9 cellular contexts compared by ENCODE assay signal in the genomic region with DNA sequence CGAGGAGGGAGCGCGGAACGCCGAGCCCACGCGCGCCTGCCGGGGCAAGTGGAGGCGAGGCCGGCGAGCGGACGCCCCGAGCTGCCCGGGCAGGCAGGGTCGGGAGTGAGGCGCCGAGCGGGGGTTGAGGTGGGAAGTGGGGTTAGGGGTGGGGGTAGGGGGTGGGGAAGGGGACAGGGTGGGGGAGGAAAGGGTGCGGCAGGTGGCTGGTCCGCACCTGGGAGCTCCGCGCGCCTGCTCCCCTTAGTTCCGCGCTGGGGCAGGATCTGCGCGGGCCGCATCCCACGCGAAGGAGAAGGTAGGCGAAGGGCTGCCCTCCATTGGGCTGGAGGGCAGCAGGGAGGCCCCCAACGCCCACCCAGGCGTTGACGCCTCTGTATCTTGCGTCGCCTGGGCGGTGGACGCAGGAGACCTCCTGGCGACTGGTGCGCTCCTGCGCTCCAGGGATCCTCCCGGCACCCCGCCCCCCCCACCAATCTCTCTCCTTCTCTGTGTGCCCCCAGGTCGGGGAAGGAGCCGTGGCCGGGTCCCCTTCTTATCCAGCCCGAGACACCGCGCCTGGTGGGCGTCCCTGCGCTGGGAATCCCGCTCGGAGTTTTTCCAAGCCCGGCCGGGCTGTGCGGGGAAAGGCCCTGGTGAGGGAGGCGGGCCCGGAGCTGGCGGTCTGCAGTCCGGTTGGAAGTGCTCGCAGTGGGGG. TPM values are rescaled to one million over a fixed set of nuclear protein-coding genes. Genes with fewer than 3 reads are reported as not detected.
DNase-seq lines count a peak whose midpoint lies in the region; ATAC-seq and TF ChIP-seq lines count a peak whose summit lies in the region.
"Had no signal": no experiment of that assay in that cellular context is flagged by ENCODE, and none has a peak within 500 bp of the region (broad histone marks: within the 10 kb centered on the region; RNA-seq: fewer than 3 reads in every experiment).

No MANE protein-coding gene starts in this region.

- no peak overlapping the region for H3K27ac Mint-ChIP-seq in activated T-helper 17 cell treated with anti-CD3 and anti-CD28 coated beads, Interleukin-2, amount 50 U/mL, for 72 hours

- peaks cover 11% of the 10 kb centered on the region for H3K4me1 Mint-ChIP-seq in activated T-helper 17 cell treated with anti-CD3 and anti-CD28 coated beads, Interleukin-2, amount 50 U/mL, for 72 hours

- H3K4me3 Mint-ChIP-seq in activated T-helper 17 cell treated with anti-CD3 and anti-CD28 coated beads, Interleukin-2, amount 50 U/mL, for 72 hours: peak overlapping the region; percentile 88

- peaks cover 5% of the 10 kb centered on the region for H3K27me3 Mint-ChIP-seq in activated T-helper 17 cell treated with anti-CD3 and anti-CD28 coated beads, Interleukin-2, amount 50 U/mL, for 72 hours

- no peaks in the 10 kb centered on the region for H3K9me3 ChIP-seq in suprapubic skin

- intact Hi-C loops in posterior vena cava (cut with DNase I): no loop called here

- DNase-seq in NCI-H82 (lab: John Stamatoyannopoulos, UW): peak; percentile 27
- no peak for DNase-seq in NCI-H82 treated with DMSO at 0.1 percent for 48 hours (lab: John Stamatoyannopoulos, UW; ENCODE audit: unreplicated experiment)
- peak; percentile 56 for DNase-seq in islet precursor cell
- DNase-seq in suprapubic skin (ENCODE audit: low spot score in 2 of 2): peak in 1 of 2 donors; percentile 63
- DNase-seq in NCI-H1105 treated with DMSO at 0.1 percent for 48 hours (lab: John Stamatoyannopoulos, UW): no peak
- no peak for DNase-seq in posterior vena cava (ENCODE audit: low spot score)
- DNase-seq in amniotic stem cell (lab: John Stamatoyannopoulos, UW): no peak
- DNase-seq: cerebellar nuclear complex had no signal

- H3K36me3 Mint-ChIP-seq in activated T-helper 17 cell treated with anti-CD3 and anti-CD28 coated beads, Interleukin-2, amount 50 U/mL, for 72 hours (ENCODE audit: low read depth): no peaks in the 10 kb centered on the region

- no peak for TF ChIP-seq POLR2A in suprapubic skin (IDR thresholded peaks at IDR 0.05)

- H3K27me3 ChIP-seq in suprapubic skin: peaks cover 55% of the 10 kb centered on the region

- H3K27ac ChIP-seq in suprapubic skin: no peak overlapping the region

- H3K4me1 ChIP-seq in suprapubic skin: peaks cover 54% of the 10 kb centered on the region

- no peak for TF ChIP-seq EP300 in suprapubic skin (IDR thresholded peaks at IDR 0.05)

- ATAC-seq in activated T-helper 17 cell treated with anti-CD3 and anti-CD28 coated beads, Interleukin-2, amount 50 U/mL, for 72 hours (replicated peaks): no peak

- TF ChIP-seq CTCF in suprapubic skin (IDR thresholded peaks at IDR 0.05): no peak

- WGBS in suprapubic skin: 1% methylated on average over 14 of the region's 63 CpGs

- H3K36me3 ChIP-seq in suprapubic skin: no peaks in the 10 kb centered on the region

- H3K4me3 ChIP-seq in suprapubic skin: peak overlapping the region; percentile 58

- H3K9me3 Mint-ChIP-seq in activated T-helper 17 cell treated with anti-CD3 and anti-CD28 coated beads, Interleukin-2, amount 50 U/mL, for 72 hours: no peaks in the 10 kb centered on the region

RNA-seq across cellular contexts. Expression of a gene that starts 51.3 kb away (rescaled TPM):
- 100 to 1,000 TPM; 100 to 112 TPM for total RNA-seq in activated T-helper 17 cell treated with anti-CD3 and anti-CD28 coated beads, Interleukin-2, amount 50 U/mL, for 72 hours
- total RNA-seq in suprapubic skin: 10 to 100 TPM; 35.8 to 47.1 (median 41.5) TPM
- 10 to 100 TPM; 43.4 to 58.9 TPM for total RNA-seq in posterior vena cava

Comparison
In these comparisons a context has a peak if more than half of its experiments do, and no peak if none do; other contexts are left out.
1. DNase-seq: peak in NCI-H82 (single experiment) and islet precursor cell (single experiment); none in NCI-H82 treated with DMSO at 0.1 percent for 48 hours (single experiment), NCI-H1105 treated with DMSO at 0.1 percent for 48 hours (single experiment), posterior vena cava (single experiment) and amniotic stem cell (single experiment).